1 cellular context compared by ENCODE assay signal in the genomic region with DNA sequence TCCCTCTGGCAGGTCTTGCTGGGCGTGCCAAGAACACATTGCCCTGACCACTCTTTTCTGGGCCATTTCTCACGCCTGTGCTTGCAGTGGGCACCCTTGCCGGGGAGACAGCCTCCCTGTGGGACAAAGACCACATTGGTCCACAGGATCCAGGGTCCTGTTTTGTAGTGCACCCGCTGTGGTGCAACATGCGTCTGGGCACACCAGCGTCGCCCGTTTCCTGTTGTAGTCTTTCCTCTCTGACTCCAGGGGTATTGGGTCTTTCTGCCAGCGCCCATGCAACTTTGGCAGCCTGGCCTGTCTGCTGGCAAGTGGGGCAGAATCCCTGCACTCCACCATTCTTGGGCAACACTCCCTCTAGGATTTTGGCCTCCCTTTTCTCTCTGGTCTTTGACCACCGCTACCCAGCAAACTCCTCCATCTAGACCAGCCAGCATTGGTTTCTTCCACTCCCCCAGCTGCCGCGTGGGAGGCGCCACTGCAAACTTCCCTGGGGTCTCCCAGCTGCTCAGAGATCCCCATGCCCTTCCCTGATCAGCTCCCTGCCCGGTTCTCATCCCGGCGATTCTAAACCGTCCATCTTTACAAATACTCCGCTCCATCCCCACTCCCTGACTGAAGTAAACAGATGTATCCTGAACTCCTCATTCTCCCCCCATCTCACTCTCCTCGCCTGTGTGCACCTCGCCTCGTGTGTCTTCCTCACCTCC.
TF ChIP-seq lines count a peak whose summit lies in the region.

No MANE protein-coding gene starts in this region.

TF ChIP-seq in SK-N-SH, 30 proteins besides CTCF, POLR2A, EP300 and RAD21 (continued from another document):
- TF ChIP-seq, protein P1, sequence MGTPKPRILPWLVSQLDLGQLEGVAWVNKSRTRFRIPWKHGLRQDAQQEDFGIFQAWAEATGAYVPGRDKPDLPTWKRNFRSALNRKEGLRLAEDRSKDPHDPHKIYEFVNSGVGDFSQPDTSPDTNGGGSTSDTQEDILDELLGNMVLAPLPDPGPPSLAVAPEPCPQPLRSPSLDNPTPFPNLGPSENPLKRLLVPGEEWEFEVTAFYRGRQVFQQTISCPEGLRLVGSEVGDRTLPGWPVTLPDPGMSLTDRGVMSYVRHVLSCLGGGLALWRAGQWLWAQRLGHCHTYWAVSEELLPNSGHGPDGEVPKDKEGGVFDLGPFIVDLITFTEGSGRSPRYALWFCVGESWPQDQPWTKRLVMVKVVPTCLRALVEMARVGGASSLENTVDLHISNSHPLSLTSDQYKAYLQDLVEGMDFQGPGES (IDR thresholded peaks at IDR 0.05; ENCODE audit: low read depth, low read length), result no peak
- TF ChIP-seq FOSL2 (IDR thresholded peaks at IDR 0.05; ENCODE audit: borderline replicate concordance, low read depth) (no peak), RCOR1 (IDR thresholded peaks at IDR 0.05; ENCODE audit: low read length) (no peak), ELF1 (IDR thresholded peaks at IDR 0.05) (no peak), JUND (IDR thresholded peaks at IDR 0.05) (no peak), MEF2A (IDR thresholded peaks at IDR 0.05; ENCODE audit: borderline replicate concordance, low read depth) (no peak)
